1 cellular context compared by ENCODE assay signal in genomic region chr12:68406134-68406576, GRCh38.
TF ChIP-seq lines count a peak whose summit lies in the region.

No MANE protein-coding gene starts in this region.

TF ChIP-seq in HEK293, 187 proteins besides CTCF, POLR2A, EP300 and RAD21 (continued from another document):
- no peak for TF ChIP-seq BCL6B (tag by site-specific recombination; IDR thresholded peaks at IDR 0.05)
- TF ChIP-seq ZNF184 (tag by site-specific recombination; IDR thresholded peaks at IDR 0.05): no peak
- no peak for TF ChIP-seq ZNF362 (tag by site-specific recombination; IDR thresholded peaks at IDR 0.05)
TF ChIP-seq in HEK293: peak in this region for 2.
